ENCODE assay signal across 35 cellular contexts in the genomic region with DNA sequence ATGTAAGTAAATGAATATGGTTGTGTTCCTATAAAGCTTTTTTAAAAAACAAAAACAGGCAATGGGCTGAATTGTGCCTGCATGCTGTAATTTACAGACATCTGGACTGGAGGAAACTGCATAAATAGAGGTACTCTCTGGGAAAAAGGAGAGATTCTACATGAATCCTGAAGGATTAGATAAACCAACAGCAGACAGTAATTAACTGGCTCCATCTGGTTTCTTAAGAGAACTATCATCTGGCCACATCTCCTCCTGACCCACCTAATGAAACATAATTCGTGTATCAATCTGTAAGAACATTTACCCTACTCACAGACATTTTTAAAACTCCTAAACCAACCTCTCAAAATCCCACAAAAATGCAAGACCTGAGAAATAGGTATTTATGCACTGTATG.
"Had no signal": no experiment of that assay in that cellular context is flagged by ENCODE, and none has a peak within 500 bp of the region (broad histone marks: within the 10 kb centered on the region; RNA-seq: fewer than 3 reads in every experiment).

No MANE protein-coding gene starts in this region.

- H3K9me3 Mint-ChIP-seq: activated CD4-positive, alpha-beta memory T cell treated with anti-CD3 and anti-CD28 coated beads, Interleukin-2, amount 10 ng/mL, durations not matched to agents 7 days and 5 days had no signal

- H3K4me3 ChIP-seq: SJSA1 had no signal

- H3K4me1 Mint-ChIP-seq: activated CD4-positive, alpha-beta memory T cell treated with anti-CD3 and anti-CD28 coated beads, Interleukin-2, amount 10 ng/mL, durations not matched to agents 7 days and 5 days; activated CD8-positive, alpha-beta memory T cell treated with anti-CD3 and anti-CD28 coated beads, Interleukin-2, amount 10 ng/mL, durations not matched to agents 7 days and 5 days; activated naive CD4-positive, alpha-beta T cell treated with anti-CD3 and anti-CD28 coated beads, Interleukin-2, amount 10 ng/mL, durations not matched to agents 7 days and 5 days; activated naive CD8-positive, alpha-beta T cell treated with anti-CD3 and anti-CD28 coated beads, Interleukin-2, amount 50 U/mL, for 24 hours had no signal

- H3K27ac ChIP-seq: SJSA1, VCaP had no signal

- H3K9me3 ChIP-seq: SJSA1 had no signal

- H3K4me3 Mint-ChIP-seq: activated CD4-positive, alpha-beta memory T cell treated with anti-CD3 and anti-CD28 coated beads, Interleukin-2, amount 10 ng/mL, durations not matched to agents 7 days and 5 days; activated CD8-positive, alpha-beta memory T cell treated with anti-CD3 and anti-CD28 coated beads, Interleukin-2, amount 10 ng/mL, durations not matched to agents 7 days and 5 days; activated naive CD4-positive, alpha-beta T cell treated with anti-CD3 and anti-CD28 coated beads, Interleukin-2, amount 10 ng/mL, durations not matched to agents 7 days and 5 days; activated naive CD8-positive, alpha-beta T cell; activated naive CD8-positive, alpha-beta T cell treated with anti-CD3 and anti-CD28 coated beads, Interleukin-2, amount 50 U/mL, for 24 hours had no signal

- H3K27me3 Mint-ChIP-seq: activated CD4-positive, alpha-beta memory T cell treated with anti-CD3 and anti-CD28 coated beads, Interleukin-2, amount 10 ng/mL, durations not matched to agents 7 days and 5 days; activated CD8-positive, alpha-beta memory T cell treated with anti-CD3 and anti-CD28 coated beads, Interleukin-2, amount 10 ng/mL, durations not matched to agents 7 days and 5 days; activated naive CD4-positive, alpha-beta T cell treated with anti-CD3 and anti-CD28 coated beads, Interleukin-2, amount 10 ng/mL, durations not matched to agents 7 days and 5 days; activated naive CD8-positive, alpha-beta T cell treated with anti-CD3 and anti-CD28 coated beads, Interleukin-2, amount 50 U/mL, for 24 hours had no signal

- ATAC-seq: activated CD8-positive, alpha-beta memory T cell treated with anti-CD3 and anti-CD28 coated beads, Interleukin-2, amount 10 ng/mL, durations not matched to agents 7 days and 5 days; activated naive CD8-positive, alpha-beta T cell treated with anti-CD3 and anti-CD28 coated beads, Interleukin-2, amount 50 U/mL, for 24 hours; Panc1 had no signal

- H3K36me3 ChIP-seq: SJSA1 had no signal

- DNase-seq: activated CD4-positive, alpha-beta memory T cell treated with anti-CD3 and anti-CD28 coated beads, Interleukin-2, amount 10 ng/mL, durations not matched to agents 7 days and 5 days; activated CD4-positive, alpha-beta T cell treated with anti-CD3 and anti-CD28 coated beads for 1 hour; activated CD4-positive, alpha-beta T cell treated with anti-CD3 and anti-CD28 coated beads for 48 hours; activated CD4-positive, CD25-positive, alpha-beta regulatory T cell; activated CD8-positive, alpha-beta memory T cell treated with anti-CD3 and anti-CD28 coated beads for 24 hours; activated CD8-positive, alpha-beta memory T cell treated with anti-CD3 and anti-CD28 coated beads, Interleukin-2, amount 10 ng/mL, durations not matched to agents 7 days and 5 days; activated CD8-positive, alpha-beta memory T cell treated with anti-CD3 and anti-CD28 coated beads, Interleukin-2, amount 50 U/mL, for 48 hours; activated effector memory CD4-positive, alpha-beta T cell treated with Interleukin-2 at 50 U/mL for 16 hours; activated naive CD4-positive, alpha-beta T cell treated with anti-CD3 and anti-CD28 coated beads, Interleukin-2, amount 10 ng/mL, durations not matched to agents 7 days and 5 days; activated naive CD8-positive, alpha-beta T cell treated with anti-CD3 and anti-CD28 coated beads, Interleukin-2, amount 50 U/mL, for 24 hours; activated T-cell treated with anti-CD3 and anti-CD28 coated beads, Interleukin-2, amount 50 U/mL, for 48 hours; anterior cingulate cortex; caudate nucleus; MM.1S; MV-4-11; NCI-H1092; NCI-H1436 treated with DMSO at 0.1 percent for 48 hours; NCI-H1694 treated with DMSO at 0.1 percent for 48 hours; NCI-H2029; NCI-H2227 treated with DMSO at 0.1 percent for 48 hours; NCI-H446 treated with DMSO at 0.1 percent for 48 hours; NCI-H526; NCI-H774; SHP77; SW 1271; T-helper 1 cell; T-helper 2 cell; T-helper 9 cell had no signal

- H3K27me3 ChIP-seq: SJSA1 had no signal

- FAIRE-seq: bronchial epithelial cell, colon had no signal

- H3K27ac Mint-ChIP-seq: activated CD4-positive, alpha-beta memory T cell treated with anti-CD3 and anti-CD28 coated beads, Interleukin-2, amount 10 ng/mL, durations not matched to agents 7 days and 5 days; activated CD8-positive, alpha-beta memory T cell treated with anti-CD3 and anti-CD28 coated beads, Interleukin-2, amount 10 ng/mL, durations not matched to agents 7 days and 5 days; activated naive CD8-positive, alpha-beta T cell; activated naive CD8-positive, alpha-beta T cell treated with anti-CD3 and anti-CD28 coated beads, Interleukin-2, amount 50 U/mL, for 24 hours; brain had no signal

- H3K36me3 Mint-ChIP-seq: activated CD8-positive, alpha-beta memory T cell treated with anti-CD3 and anti-CD28 coated beads, Interleukin-2, amount 10 ng/mL, durations not matched to agents 7 days and 5 days; activated naive CD4-positive, alpha-beta T cell treated with anti-CD3 and anti-CD28 coated beads, Interleukin-2, amount 10 ng/mL, durations not matched to agents 7 days and 5 days; activated naive CD8-positive, alpha-beta T cell; brain had no signal
